In genomic region chr17:2699216-2699805, GRCh38 we compare ENCODE assay signal across 11 cellular contexts. TPM values are rescaled to one million over a fixed set of nuclear protein-coding genes. Genes with fewer than 3 reads are reported as not detected.
DNase-seq lines count a peak whose midpoint lies in the region; ATAC-seq and TF ChIP-seq lines count a peak whose summit lies in the region.
"Not testable (repeated sequence)": the region's sequence is repeated elsewhere in the genome, so short reads cannot be mapped to it uniquely, and the experiment has no call there.
"Had no signal": no experiment of that assay in that cellular context is flagged by ENCODE, and none has a peak within 500 bp of the region (broad histone marks: within the 10 kb centered on the region; RNA-seq: fewer than 3 reads in every experiment).

No MANE protein-coding gene starts in this region.

- H3K9me3 Mint-ChIP-seq in glutamatergic neuron (ENCODE audit: unreplicated experiment) = not testable (repeated sequence)

- H3F3A ChIP-seq in PC-9 (ENCODE audit: insufficient read depth, low read depth) = not testable (repeated sequence)

- not testable (repeated sequence) for H3K79me2 ChIP-seq in PC-9 (ENCODE audit: low read depth)

- 86 to 88% (median 87%) methylated on average over 18 of the region's 18 CpGs for WGBS in ovary, 3 donors
- WGBS in spleen, 5 donors = 91 to 93% (median 91%) methylated on average over 18 of the region's 18 CpGs

- POLR2A ChIA-PET in PC-9 (lab: Charles Lee; ENCODE audit: unreplicated experiment) = not testable (repeated sequence)

- not testable (repeated sequence) for H3K4me1 ChIP-seq in PC-9 (replicated peaks; ENCODE audit: insufficient read depth); ovary (ENCODE audit: insufficient read depth); spleen

- not testable (repeated sequence) for DNase-seq in PC-9
- peak; percentile 49 for DNase-seq in activated CD8-positive, alpha-beta memory T cell treated with anti-CD3 and anti-CD28 coated beads for 24 hours
- peak; percentile 3 for DNase-seq in activated naive CD4-positive, alpha-beta T cell treated with anti-CD3 and anti-CD28 coated beads, Interleukin-2, amount 50 U/mL, for 16 hours
- peak; percentile 0 for DNase-seq in glutamatergic neuron
- DNase-seq in left lobe of liver (ENCODE audit: low spot score) = peak; percentile 31
- DNase-seq in ovary = peak in 3 of 5 donors; percentile 9 to 13 (median 10)
- DNase-seq in spleen = peak; percentile 46

- peaks cover 44% of the 10 kb centered on the region for H4K20me1 ChIP-seq in PC-9 (ENCODE audit: insufficient read depth)

- not testable (repeated sequence) for ATAC-seq in left lobe of liver

- H3K9me3 ChIP-seq in PC-9 (ENCODE audit: insufficient read depth, low read depth); ovary; spleen: not testable (repeated sequence)

- not testable (repeated sequence) for H3K27me3 ChIP-seq in PC-9 (ENCODE audit: insufficient read depth, low read depth); ovary; spleen (replicated peaks in 1 of 7)

- not testable (repeated sequence) for H3K4me1 Mint-ChIP-seq in glutamatergic neuron (ENCODE audit: low read depth, unreplicated experiment)

- H2AFZ ChIP-seq in PC-9 = not testable (repeated sequence)

- TF ChIP-seq EP300 in ovary (IDR thresholded peaks at IDR 0.05) = not testable (repeated sequence)

- TF ChIP-seq POLR2A in ovary (IDR thresholded peaks at IDR 0.05); spleen (IDR thresholded peaks at IDR 0.05): not testable (repeated sequence)

- not testable (repeated sequence) for H3K9me2 ChIP-seq in PC-9 (ENCODE audit: insufficient read depth)

- H3K4me3 ChIP-seq in PC-9, ovary, spleen: not testable (repeated sequence)

- intact Hi-C loops in PC-9 (cut with micrococcal nuclease; ENCODE audit: unreplicated experiment); ovary (cut with DNase I); spleen (cut with DNase I; ENCODE audit: low total_unique reads): not testable (repeated sequence)

- not testable (repeated sequence) for H3K27me3 Mint-ChIP-seq in glutamatergic neuron (ENCODE audit: unreplicated experiment)

- H3K4me2 ChIP-seq in PC-9 = not testable (repeated sequence)

- H3K36me3 ChIP-seq in PC-9 (ENCODE audit: low read depth) (peaks cover 19% of the 10 kb centered on the region), spleen (peaks cover 0 to 100% (median 91%) of the 10 kb centered on the region in 6 donors)
- not testable (repeated sequence) for H3K36me3 ChIP-seq in ovary

- CTCF ChIA-PET in PC-9 (lab: Charles Lee) = not testable (repeated sequence)

- not testable (repeated sequence) for TF ChIP-seq CTCF in PC-9 (conservative IDR thresholded peaks at IDR 0.05); glutamatergic neuron (IDR thresholded peaks at IDR 0.05; ENCODE audit: partially characterized antibody, unreplicated experiment); ovary (IDR thresholded peaks at IDR 0.05); spleen (IDR thresholded peaks at IDR 0.05 in 8 of 11, conservative IDR thresholded peaks at IDR 0.05 in 3 of 11)

- H3K36me3 Mint-ChIP-seq in glutamatergic neuron (ENCODE audit: unreplicated experiment) = not testable (repeated sequence)

- not testable (repeated sequence) for H3K27ac ChIP-seq in PC-9, ovary, spleen

- not testable (repeated sequence) for H3K4me3 Mint-ChIP-seq in glutamatergic neuron (ENCODE audit: unreplicated experiment)

- TSS peak; percentile 11 for BruUV-seq in PC-9 (replicated peaks; lab: Mats Ljungman, UMichigan)

- H3K27ac Mint-ChIP-seq in glutamatergic neuron (ENCODE audit: unreplicated experiment) = not testable (repeated sequence)

RNA-seq across cellular contexts. Expression of gene CLUH, which starts 12.3 kb away (rescaled TPM):
- 142 and 165 TPM in 2 replicates for total RNA-seq in PC-9 (2021)
- total RNA-seq in glutamatergic neuron (ENCODE audit: unreplicated experiment) = 39.1 TPM
- 194 TPM for total RNA-seq in left lobe of liver
- 10 to 100 TPM; 19.6 to 57.9 (median 46.6) TPM for total RNA-seq in ovary
- 10 to 100 TPM; 11.5 to 19.6 TPM for polyA plus RNA-seq in ovary
- 10 to 100 TPM; 37.9 to 82.6 (median 51.1) TPM for total RNA-seq in spleen
- polyA plus RNA-seq in spleen = 10 to 100 TPM; 14.3 to 48.7 (median 26.5) TPM

RNA-seq across cellular contexts. Expression of gene CCDC92B, which starts 50.1 kb away (rescaled TPM):
- total RNA-seq in PC-9 (2021) = 1.9 and 3.0 TPM in 2 replicates
- 19.0 TPM for total RNA-seq in glutamatergic neuron (ENCODE audit: unreplicated experiment)
- not detected for total RNA-seq in left lobe of liver
- total RNA-seq in ovary = 1 to 10 TPM in 1 of 7 donors, under 1 TPM in 6; 0.08 to 1.1 (median 0.24) TPM
- under 1 TPM; 0.07 TPM for polyA plus RNA-seq in ovary
- under 1 TPM in 4 of 7 donors, not detected in 3; 0.14 to 0.26 (median 0.22) TPM for total RNA-seq in spleen
- polyA plus RNA-seq in spleen = under 1 TPM; 0.03 to 0.20 (median 0.06) TPM
- total RNA-seq: B cell, Calu3, Daoy, H4 had no signal
